8 cellular contexts compared by ENCODE assay signal in the genomic region with DNA sequence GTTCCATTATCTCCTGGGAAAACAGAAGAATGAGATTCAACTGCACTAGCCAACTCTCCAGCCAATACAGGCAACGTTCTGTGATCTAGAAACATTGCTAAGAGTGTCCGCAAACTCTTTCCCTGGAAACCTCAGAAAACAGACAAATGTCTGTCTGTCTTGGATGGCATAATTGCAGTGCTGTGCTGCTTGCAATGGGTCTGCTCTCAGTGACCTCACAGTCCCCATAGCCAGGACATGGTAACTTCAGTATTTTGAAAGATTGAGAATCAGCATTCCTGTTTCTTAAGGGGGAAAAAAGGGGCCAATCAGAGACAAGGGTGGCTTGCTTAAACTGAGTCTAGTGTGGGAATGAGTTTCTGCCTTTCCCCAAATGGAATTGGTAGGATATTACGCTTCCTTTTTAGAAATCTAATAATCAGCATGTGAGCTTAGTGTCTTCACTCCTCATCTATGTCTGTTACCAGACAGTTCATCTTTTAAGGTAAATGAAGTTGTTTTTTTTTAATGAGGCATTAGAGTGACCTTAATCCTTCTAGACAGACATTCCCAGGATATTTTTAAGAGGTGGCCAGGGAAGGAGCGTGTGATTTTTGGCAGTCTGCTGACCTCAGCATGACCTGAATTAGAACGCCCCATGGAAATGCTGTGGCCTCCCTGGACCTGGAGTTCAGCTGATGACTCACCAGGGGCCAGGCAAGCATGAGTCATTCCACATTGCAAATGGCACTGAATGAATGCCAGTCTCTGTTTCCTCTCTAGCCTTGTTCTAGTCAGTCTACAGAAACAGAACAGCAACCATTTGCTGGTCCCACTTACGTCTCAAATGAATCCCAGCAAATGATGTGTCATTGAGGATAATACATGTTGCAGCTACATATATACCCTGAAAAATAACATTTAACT.
A peak's percentile ranks its signal among the peaks of the same experiment; 100 is the strongest.
DNase-seq lines count a peak whose midpoint lies in the region; ATAC-seq, FAIRE-seq and TF ChIP-seq lines count a peak whose summit lies in the region.

No MANE protein-coding gene starts in this region.

- H3K4me3 Mint-ChIP-seq in activated naive CD4-positive, alpha-beta T cell treated with anti-CD3 and anti-CD28 coated beads for 36 hours, result no peak overlapping the region
- H3K4me3 Mint-ChIP-seq in activated naive CD4-positive, alpha-beta T cell treated with anti-CD3 and anti-CD28 coated beads, Interleukin-2, amount 10 ng/mL, durations not matched to agents 7 days and 5 days, result no peak overlapping the region

- H3K27me3 ChIP-seq in NT2/D1 (ENCODE audit: insufficient read depth, insufficient read length) (no peaks in the 10 kb centered on the region), left lung (no peaks in the 10 kb centered on the region)

- H3K9me3 Mint-ChIP-seq in activated naive CD4-positive, alpha-beta T cell treated with anti-CD3 and anti-CD28 coated beads for 36 hours, result no peaks in the 10 kb centered on the region
- no peaks in the 10 kb centered on the region for H3K9me3 Mint-ChIP-seq in activated naive CD4-positive, alpha-beta T cell treated with anti-CD3 and anti-CD28 coated beads, Interleukin-2, amount 10 ng/mL, durations not matched to agents 7 days and 5 days

- no peak overlapping the region for H3K27ac Mint-ChIP-seq in activated naive CD4-positive, alpha-beta T cell treated with anti-CD3 and anti-CD28 coated beads for 36 hours
- H3K27ac Mint-ChIP-seq in activated naive CD4-positive, alpha-beta T cell treated with anti-CD3 and anti-CD28 coated beads, Interleukin-2, amount 10 ng/mL, durations not matched to agents 7 days and 5 days, result no peak overlapping the region

- peak; percentile 34 for DNase-seq in activated naive CD4-positive, alpha-beta T cell treated with anti-CD3 and anti-CD28 coated beads for 36 hours
- DNase-seq in activated naive CD4-positive, alpha-beta T cell treated with anti-CD3 and anti-CD28 coated beads, Interleukin-2, amount 10 ng/mL, durations not matched to agents 7 days and 5 days, result no peak
- peak; percentile 48 for DNase-seq in NT2/D1 (ENCODE audit: low read depth, low spot score)
- DNase-seq in dedifferentiated amniotic fluid mesenchymal stem cell (ENCODE audit: extremely low spot score), result peak; percentile 71
- DNase-seq in left lung, result peak; percentile 79
- DNase-seq in stromal cell of bone marrow (ENCODE audit: low read depth), result peak; percentile 94
- DNase-seq in GM12892 (ENCODE audit: insufficient read length), result no peak
- no peak for DNase-seq in GM19239 (ENCODE audit: insufficient read length, low spot score)

- no peaks in the 10 kb centered on the region for H3K36me3 ChIP-seq in NT2/D1 (ENCODE audit: insufficient read depth, insufficient read length, low read length)
- H3K36me3 ChIP-seq in left lung, result no peaks in the 10 kb centered on the region

- no peak for TF ChIP-seq CTCF in left lung (IDR thresholded peaks at IDR 0.05)

- TF ChIP-seq POLR2A in GM12892 (IDR thresholded peaks at IDR 0.05; ENCODE audit: low read depth, low read length), result no peak

- no peak overlapping the region for H3K9ac ChIP-seq in NT2/D1 (ENCODE audit: insufficient read length, low read depth)

- no peaks in the 10 kb centered on the region for H3K9me3 ChIP-seq in NT2/D1 (ENCODE audit: insufficient read depth, low read length)
- no peaks in the 10 kb centered on the region for H3K9me3 ChIP-seq in left lung

- H3K4me3 ChIP-seq in NT2/D1 (ENCODE audit: insufficient read length, low read depth), result no peak overlapping the region
- no peak overlapping the region for H3K4me3 ChIP-seq in left lung

- CTCF ChIA-PET in activated naive CD4-positive, alpha-beta T cell treated with anti-CD3 and anti-CD28 coated beads for 36 hours (lab: Charles Lee), result interaction anchor here (1.4 kb wide), 1 partner anchor 395 kb away, joined by 3 read pairs; no protein-coding TSS in a partner anchor
- CTCF ChIA-PET in activated naive CD4-positive, alpha-beta T cell treated with anti-CD3 and anti-CD28 coated beads, Interleukin-2, amount 10 ng/mL, durations not matched to agents 7 days and 5 days (lab: Charles Lee), result no interaction called here

- no peaks in the 10 kb centered on the region for H3K4me1 Mint-ChIP-seq in activated naive CD4-positive, alpha-beta T cell treated with anti-CD3 and anti-CD28 coated beads for 36 hours (ENCODE audit: low read depth)
- H3K4me1 Mint-ChIP-seq in activated naive CD4-positive, alpha-beta T cell treated with anti-CD3 and anti-CD28 coated beads, Interleukin-2, amount 10 ng/mL, durations not matched to agents 7 days and 5 days, result no peaks in the 10 kb centered on the region

- intact Hi-C loops in activated naive CD4-positive, alpha-beta T cell treated with anti-CD3 and anti-CD28 coated beads for 36 hours (cut with micrococcal nuclease), result no loop called here
- intact Hi-C loops in left lung (cut with DNase I), result no loop called here

- ATAC-seq in left lung, result peak; percentile 93

- no peak for FAIRE-seq in GM12892 (lab: Jason Lieb, UNC)
- FAIRE-seq in GM19239 (lab: Jason Lieb, UNC), result no peak

- H3K27ac ChIP-seq in left lung, result no peak overlapping the region

- H3K36me3 Mint-ChIP-seq in activated naive CD4-positive, alpha-beta T cell treated with anti-CD3 and anti-CD28 coated beads for 36 hours (ENCODE audit: low read depth), result no peaks in the 10 kb centered on the region
- no peaks in the 10 kb centered on the region for H3K36me3 Mint-ChIP-seq in activated naive CD4-positive, alpha-beta T cell treated with anti-CD3 and anti-CD28 coated beads, Interleukin-2, amount 10 ng/mL, durations not matched to agents 7 days and 5 days

- H3K27me3 Mint-ChIP-seq in activated naive CD4-positive, alpha-beta T cell treated with anti-CD3 and anti-CD28 coated beads for 36 hours (ENCODE audit: low read depth), result no peaks in the 10 kb centered on the region
- peaks cover 5% of the 10 kb centered on the region for H3K27me3 Mint-ChIP-seq in activated naive CD4-positive, alpha-beta T cell treated with anti-CD3 and anti-CD28 coated beads, Interleukin-2, amount 10 ng/mL, durations not matched to agents 7 days and 5 days

- H3K4me1 ChIP-seq in NT2/D1 (ENCODE audit: insufficient read depth, insufficient read length), result no peaks in the 10 kb centered on the region
- peaks cover 0 to 7% of the 10 kb centered on the region in 2 donors for H3K4me1 ChIP-seq in left lung

Comparison
In these comparisons a context has a peak if more than half of its experiments do, and no peak if none do; other contexts are left out.
1. DNase-seq: peak in activated naive CD4-positive, alpha-beta T cell treated with anti-CD3 and anti-CD28 coated beads for 36 hours (single experiment), NT2/D1 (single experiment), dedifferentiated amniotic fluid mesenchymal stem cell (single experiment), left lung (2 of 2) and stromal cell of bone marrow (single experiment); none in activated naive CD4-positive, alpha-beta T cell treated with anti-CD3 and anti-CD28 coated beads, Interleukin-2, amount 10 ng/mL, durations not matched to agents 7 days and 5 days (single experiment), GM12892 (single experiment) and GM19239 (single experiment).